Comparison of ENCODE assay signal across 21 cellular contexts in genomic region chr5:44827681-44828080, GRCh38. TPM values are rescaled to one million over a fixed set of nuclear protein-coding genes. Genes with fewer than 3 reads are reported as not detected.
A peak's percentile ranks its signal among the peaks of the same experiment; 100 is the strongest.
DNase-seq lines count a peak whose midpoint lies in the region; FAIRE-seq and TF ChIP-seq lines count a peak whose summit lies in the region.
"Had no signal": no experiment of that assay in that cellular context is flagged by ENCODE, and none has a peak within 500 bp of the region (broad histone marks: within the 10 kb centered on the region; RNA-seq: fewer than 3 reads in every experiment).

No MANE protein-coding gene starts in this region.

- in situ Hi-C loops in G401 (cut with HindIII; ENCODE audit: low sequenced_read_pairs): no loop called here

- peak overlapping the region; percentile 55 for H3K27ac ChIP-seq in angular gyrus (ENCODE audit: low read depth, low read length)
- H3K27ac ChIP-seq: 22Rv1, A549, C4-2B, HL-60 had no signal

- FAIRE-seq in D721Med (lab: Jason Lieb, UNC): no peak
- FAIRE-seq: A549, GM12878 had no signal

- TF ChIP-seq CTCF in D721Med (IDR thresholded peaks at IDR 0.05; ENCODE audit: insufficient read depth, missing control alignments): no peak

- DNase-seq in ELR (ENCODE audit: low read depth): peak; percentile 7
- peak; percentile 88 for DNase-seq in NCI-H526 treated with DMSO at 0.1 percent for 48 hours (lab: John Stamatoyannopoulos, UW)
- DNase-seq in fibroblast of gingiva (ENCODE audit: low read depth): peak; percentile 5
- no peak for DNase-seq in D721Med (ENCODE audit: insufficient read length, low spot score)
- no peak for DNase-seq in G401 (ENCODE audit: low spot score)
- no peak for DNase-seq in activated CD8-positive, alpha-beta memory T cell treated with anti-CD3 and anti-CD28 coated beads, Interleukin-2, amount 50 U/mL, for 48 hours
- no peak for DNase-seq in activated CD4-positive, alpha-beta T cell treated with anti-CD3 and anti-CD28 coated beads for 4 hours
- DNase-seq: AML-193; Caco-2; CD4-positive, alpha-beta T cell; DMS153; DMS79; GOT3; H7; HFFc6 had no signal

RNA-seq across cellular contexts. Expression of gene MRPS30, which starts 18.9 kb away (rescaled TPM):
- 38.0 and 42.8 TPM in 2 replicates for total RNA-seq in G401 (2014; rRNA removed; shearing (Covaris generic))

Comparison
In these comparisons a context has a peak if more than half of its experiments do, and no peak if none do; other contexts are left out.
1. DNase-seq: peak in ELR (single experiment), NCI-H526 treated with DMSO at 0.1 percent for 48 hours (single experiment) and fibroblast of gingiva (single experiment); none in D721Med (single experiment), G401 (single experiment), activated CD8-positive, alpha-beta memory T cell treated with anti-CD3 and anti-CD28 coated beads, Interleukin-2, amount 50 U/mL, for 48 hours (single experiment) and activated CD4-positive, alpha-beta T cell treated with anti-CD3 and anti-CD28 coated beads for 4 hours (0 of 2).